In genomic region chr18:58311390-58311789, GRCh38 we compare ENCODE assay signal across 1 cellular context.
TF ChIP-seq lines count a peak whose summit lies in the region.

No MANE protein-coding gene starts in this region.

TF ChIP-seq in GM23338, 12 proteins besides CTCF, POLR2A, EP300 and RAD21 (continued from another document):
- TF ChIP-seq, protein P1, sequence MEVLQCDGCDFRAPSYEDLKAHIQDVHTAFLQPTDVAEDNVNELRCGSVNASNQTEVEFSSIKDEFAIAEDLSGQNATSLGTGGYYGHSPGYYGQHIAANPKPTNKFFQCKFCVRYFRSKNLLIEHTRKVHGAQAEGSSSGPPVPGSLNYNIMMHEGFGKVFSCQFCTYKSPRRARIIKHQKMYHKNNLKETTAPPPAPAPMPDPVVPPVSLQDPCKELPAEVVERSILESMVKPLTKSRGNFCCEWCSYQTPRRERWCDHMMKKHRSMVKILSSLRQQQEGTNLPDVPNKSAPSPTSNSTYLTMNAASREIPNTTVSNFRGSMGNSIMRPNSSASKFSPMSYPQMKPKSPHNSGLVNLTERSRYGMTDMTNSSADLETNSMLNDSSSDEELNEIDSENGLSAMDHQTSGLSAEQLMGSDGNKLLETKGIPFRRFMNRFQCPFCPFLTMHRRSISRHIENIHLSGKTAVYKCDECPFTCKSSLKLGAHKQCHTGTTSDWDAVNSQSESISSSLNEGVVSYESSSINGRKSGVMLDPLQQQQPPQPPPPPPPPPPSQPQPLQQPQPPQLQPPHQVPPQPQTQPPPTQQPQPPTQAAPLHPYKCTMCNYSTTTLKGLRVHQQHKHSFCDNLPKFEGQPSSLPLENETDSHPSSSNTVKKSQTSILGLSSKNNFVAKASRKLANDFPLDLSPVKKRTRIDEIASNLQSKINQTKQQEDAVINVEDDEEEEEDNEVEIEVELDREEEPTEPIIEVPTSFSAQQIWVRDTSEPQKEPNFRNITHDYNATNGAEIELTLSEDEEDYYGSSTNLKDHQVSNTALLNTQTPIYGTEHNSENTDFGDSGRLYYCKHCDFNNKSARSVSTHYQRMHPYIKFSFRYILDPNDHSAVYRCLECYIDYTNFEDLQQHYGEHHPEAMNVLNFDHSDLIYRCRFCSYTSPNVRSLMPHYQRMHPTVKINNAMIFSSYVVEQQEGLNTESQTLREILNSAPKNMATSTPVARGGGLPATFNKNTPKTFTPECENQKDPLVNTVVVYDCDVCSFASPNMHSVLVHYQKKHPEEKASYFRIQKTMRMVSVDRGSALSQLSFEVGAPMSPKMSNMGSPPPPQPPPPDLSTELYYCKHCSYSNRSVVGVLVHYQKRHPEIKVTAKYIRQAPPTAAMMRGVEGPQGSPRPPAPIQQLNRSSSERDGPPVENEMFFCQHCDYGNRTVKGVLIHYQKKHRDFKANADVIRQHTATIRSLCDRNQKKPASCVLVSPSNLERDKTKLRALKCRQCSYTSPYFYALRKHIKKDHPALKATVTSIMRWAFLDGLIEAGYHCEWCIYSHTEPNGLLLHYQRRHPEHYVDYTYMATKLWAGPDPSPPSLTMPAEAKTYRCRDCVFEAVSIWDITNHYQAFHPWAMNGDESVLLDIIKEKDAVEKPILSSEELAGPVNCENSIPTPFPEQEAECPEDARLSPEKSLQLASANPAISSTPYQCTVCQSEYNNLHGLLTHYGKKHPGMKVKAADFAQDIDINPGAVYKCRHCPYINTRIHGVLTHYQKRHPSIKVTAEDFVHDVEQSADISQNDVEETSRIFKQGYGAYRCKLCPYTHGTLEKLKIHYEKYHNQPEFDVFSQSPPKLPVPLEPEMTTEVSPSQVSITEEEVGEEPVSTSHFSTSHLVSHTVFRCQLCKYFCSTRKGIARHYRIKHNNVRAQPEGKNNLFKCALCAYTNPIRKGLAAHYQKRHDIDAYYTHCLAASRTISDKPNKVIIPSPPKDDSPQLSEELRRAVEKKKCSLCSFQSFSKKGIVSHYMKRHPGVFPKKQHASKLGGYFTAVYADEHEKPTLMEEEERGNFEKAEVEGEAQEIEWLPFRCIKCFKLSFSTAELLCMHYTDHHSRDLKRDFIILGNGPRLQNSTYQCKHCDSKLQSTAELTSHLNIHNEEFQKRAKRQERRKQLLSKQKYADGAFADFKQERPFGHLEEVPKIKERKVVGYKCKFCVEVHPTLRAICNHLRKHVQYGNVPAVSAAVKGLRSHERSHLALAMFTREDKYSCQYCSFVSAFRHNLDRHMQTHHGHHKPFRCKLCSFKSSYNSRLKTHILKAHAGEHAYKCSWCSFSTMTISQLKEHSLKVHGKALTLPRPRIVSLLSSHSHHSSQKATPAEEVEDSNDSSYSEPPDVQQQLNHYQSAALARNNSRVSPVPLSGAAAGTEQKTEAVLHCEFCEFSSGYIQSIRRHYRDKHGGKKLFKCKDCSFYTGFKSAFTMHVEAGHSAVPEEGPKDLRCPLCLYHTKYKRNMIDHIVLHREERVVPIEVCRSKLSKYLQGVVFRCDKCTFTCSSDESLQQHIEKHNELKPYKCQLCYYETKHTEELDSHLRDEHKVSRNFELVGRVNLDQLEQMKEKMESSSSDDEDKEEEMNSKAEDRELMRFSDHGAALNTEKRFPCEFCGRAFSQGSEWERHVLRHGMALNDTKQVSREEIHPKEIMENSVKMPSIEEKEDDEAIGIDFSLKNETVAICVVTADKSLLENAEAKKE (CRISPR knock-in tag; IDR thresholded peaks at IDR 0.05), result no peak
- TF ChIP-seq ZNF331 (CRISPR knock-in tag; IDR thresholded peaks at IDR 0.05; ENCODE audit: low read depth), result no peak
- no peak for TF ChIP-seq ETS1 (IDR thresholded peaks at IDR 0.05)
- no peak for TF ChIP-seq NANOG (IDR thresholded peaks at IDR 0.05; ENCODE audit: borderline replicate concordance)
- TF ChIP-seq JUNB (IDR thresholded peaks at IDR 0.05; ENCODE audit: unreplicated experiment), result no peak
- TF ChIP-seq EZH2 (IDR thresholded peaks at IDR 0.05; ENCODE audit: low read depth, unreplicated experiment), result no peak
- no peak for TF ChIP-seq CREB1 (CRISPR knock-in tag; IDR thresholded peaks at IDR 0.05; ENCODE audit: low read depth)
- TF ChIP-seq STAT1 (IDR thresholded peaks at IDR 0.05; ENCODE audit: unreplicated experiment), result no peak
- no peak for TF ChIP-seq POLR2AphosphoS5 (IDR thresholded peaks at IDR 0.05; ENCODE audit: low read depth)
